Comparison of ENCODE assay signal across 1 cellular context in the genomic region with DNA sequence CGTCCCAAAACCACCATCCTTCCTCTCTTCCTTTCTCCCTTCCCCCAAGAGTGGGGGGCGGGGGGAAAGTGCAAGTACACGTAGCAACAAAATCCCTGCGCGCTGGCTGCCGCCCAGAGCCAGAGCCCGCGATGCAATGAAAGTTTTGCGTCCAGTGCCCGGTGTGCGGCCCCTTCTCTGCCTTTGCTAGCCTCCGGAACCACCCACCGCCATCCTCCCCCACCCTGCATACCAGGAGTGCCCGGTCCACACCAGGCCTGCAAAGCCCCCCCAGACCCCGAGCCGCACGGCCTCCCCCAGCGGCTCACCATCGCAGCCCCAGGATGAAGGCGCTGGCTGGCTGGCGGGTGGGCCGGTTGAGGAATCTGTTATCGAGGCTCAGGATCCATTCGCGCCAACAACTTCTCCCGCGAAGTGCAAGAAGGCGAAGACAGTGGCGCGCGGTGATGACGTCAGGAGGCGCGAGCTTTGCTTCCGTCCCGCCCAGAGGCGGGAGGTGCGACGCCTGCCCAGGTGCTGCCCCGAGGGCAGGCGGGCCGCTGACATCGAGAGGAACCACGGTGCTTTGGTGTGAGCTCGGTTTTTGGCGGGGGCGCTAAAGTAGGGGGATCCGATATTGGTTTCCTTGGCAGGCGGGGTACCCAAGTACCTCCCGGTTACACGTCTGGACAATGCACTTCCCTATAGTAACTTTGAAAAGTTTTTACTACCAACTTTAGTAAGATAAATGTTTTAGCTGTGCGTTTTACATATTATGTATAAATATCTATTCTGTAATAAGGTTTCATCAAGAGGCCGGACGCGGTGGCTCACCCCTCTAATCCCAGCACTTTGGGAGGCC.
TF ChIP-seq lines count a peak whose summit lies in the region.

A gene with protein sequence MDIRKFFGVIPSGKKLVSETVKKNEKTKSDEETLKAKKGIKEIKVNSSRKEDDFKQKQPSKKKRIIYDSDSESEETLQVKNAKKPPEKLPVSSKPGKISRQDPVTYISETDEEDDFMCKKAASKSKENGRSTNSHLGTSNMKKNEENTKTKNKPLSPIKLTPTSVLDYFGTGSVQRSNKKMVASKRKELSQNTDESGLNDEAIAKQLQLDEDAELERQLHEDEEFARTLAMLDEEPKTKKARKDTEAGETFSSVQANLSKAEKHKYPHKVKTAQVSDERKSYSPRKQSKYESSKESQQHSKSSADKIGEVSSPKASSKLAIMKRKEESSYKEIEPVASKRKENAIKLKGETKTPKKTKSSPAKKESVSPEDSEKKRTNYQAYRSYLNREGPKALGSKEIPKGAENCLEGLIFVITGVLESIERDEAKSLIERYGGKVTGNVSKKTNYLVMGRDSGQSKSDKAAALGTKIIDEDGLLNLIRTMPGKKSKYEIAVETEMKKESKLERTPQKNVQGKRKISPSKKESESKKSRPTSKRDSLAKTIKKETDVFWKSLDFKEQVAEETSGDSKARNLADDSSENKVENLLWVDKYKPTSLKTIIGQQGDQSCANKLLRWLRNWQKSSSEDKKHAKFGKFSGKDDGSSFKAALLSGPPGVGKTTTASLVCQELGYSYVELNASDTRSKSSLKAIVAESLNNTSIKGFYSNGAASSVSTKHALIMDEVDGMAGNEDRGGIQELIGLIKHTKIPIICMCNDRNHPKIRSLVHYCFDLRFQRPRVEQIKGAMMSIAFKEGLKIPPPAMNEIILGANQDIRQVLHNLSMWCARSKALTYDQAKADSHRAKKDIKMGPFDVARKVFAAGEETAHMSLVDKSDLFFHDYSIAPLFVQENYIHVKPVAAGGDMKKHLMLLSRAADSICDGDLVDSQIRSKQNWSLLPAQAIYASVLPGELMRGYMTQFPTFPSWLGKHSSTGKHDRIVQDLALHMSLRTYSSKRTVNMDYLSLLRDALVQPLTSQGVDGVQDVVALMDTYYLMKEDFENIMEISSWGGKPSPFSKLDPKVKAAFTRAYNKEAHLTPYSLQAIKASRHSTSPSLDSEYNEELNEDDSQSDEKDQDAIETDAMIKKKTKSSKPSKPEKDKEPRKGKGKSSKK (minus strand): TSS at position 432 of the 841 bp plus-strand sequence. CDS start 121 bp downstream, at position 311.

TF ChIP-seq in HepG2, 621 proteins besides CTCF, POLR2A, EP300 and RAD21 (continued from another document and continues in another):
- TF ChIP-seq, protein P1, sequence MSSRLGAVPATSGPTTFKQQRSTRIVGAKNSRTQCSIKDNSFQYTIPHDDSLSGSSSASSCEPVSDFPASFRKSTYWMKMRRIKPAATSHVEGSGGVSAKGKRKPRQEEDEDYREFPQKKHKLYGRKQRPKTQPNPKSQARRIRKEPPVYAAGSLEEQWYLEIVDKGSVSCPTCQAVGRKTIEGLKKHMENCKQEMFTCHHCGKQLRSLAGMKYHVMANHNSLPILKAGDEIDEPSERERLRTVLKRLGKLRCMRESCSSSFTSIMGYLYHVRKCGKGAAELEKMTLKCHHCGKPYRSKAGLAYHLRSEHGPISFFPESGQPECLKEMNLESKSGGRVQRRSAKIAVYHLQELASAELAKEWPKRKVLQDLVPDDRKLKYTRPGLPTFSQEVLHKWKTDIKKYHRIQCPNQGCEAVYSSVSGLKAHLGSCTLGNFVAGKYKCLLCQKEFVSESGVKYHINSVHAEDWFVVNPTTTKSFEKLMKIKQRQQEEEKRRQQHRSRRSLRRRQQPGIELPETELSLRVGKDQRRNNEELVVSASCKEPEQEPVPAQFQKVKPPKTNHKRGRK (CRISPR knock-in tag; IDR thresholded peaks at IDR 0.05) = 0 out of 2 replicates have a peak, but pooled peaks have one; percentile 47
- TF ChIP-seq JUND (CRISPR knock-in tag; IDR thresholded peaks at IDR 0.05) (peak; percentile 79), SIX4 (CRISPR knock-in tag; IDR thresholded peaks at IDR 0.05) (peak; percentile 85), TEAD2 (CRISPR knock-in tag; IDR thresholded peaks at IDR 0.05) (peak; percentile 96), FOSL2 (CRISPR knock-in tag; IDR thresholded peaks at IDR 0.05) (peak; percentile 53), ZNF446 (CRISPR knock-in tag; IDR thresholded peaks at IDR 0.05) (peak; percentile 97), MXI1 (IDR thresholded peaks at IDR 0.05; ENCODE audit: borderline replicate concordance, low read depth, low read length) (peak; percentile 88; the same call in 1 of the 3 replicates), SOX5 (CRISPR knock-in tag; IDR thresholded peaks at IDR 0.05; ENCODE audit: borderline replicate concordance) (peak; percentile 79), SPEN (CRISPR knock-in tag; IDR thresholded peaks at IDR 0.05; ENCODE audit: low read depth) (peak; percentile 94), ZBTB42 (CRISPR knock-in tag; IDR thresholded peaks at IDR 0.05) (peak; percentile 91; the same call in 1 of the 2 replicates), ZNF556 (CRISPR knock-in tag; IDR thresholded peaks at IDR 0.05; ENCODE audit: borderline replicate concordance) (peak; percentile 97; the same call in 1 of the 2 replicates), MAFF (IDR thresholded peaks at IDR 0.05; ENCODE audit: low read depth, low read length) (no peak), ZNF10 (CRISPR knock-in tag; IDR thresholded peaks at IDR 0.05; ENCODE audit: borderline replicate concordance, low read depth) (no peak), NFKB2 (CRISPR knock-in tag; IDR thresholded peaks at IDR 0.05; ENCODE audit: borderline replicate concordance) (peak; percentile 100), MATR3 (CRISPR knock-in tag; IDR thresholded peaks at IDR 0.05) (no peak), MIXL1 (CRISPR knock-in tag; IDR thresholded peaks at IDR 0.05) (peak; percentile 87), AHR (CRISPR knock-in tag; IDR thresholded peaks at IDR 0.05) (peak; percentile 90), XRCC5 (optimal IDR thresholded peaks at IDR 0.05; ENCODE audit: low read length) (peak; percentile 85), RFX1 (IDR thresholded peaks at IDR 0.05) (no peak), RARG (CRISPR knock-in tag; IDR thresholded peaks at IDR 0.05; ENCODE audit: low read depth) (peak; percentile 92), DNMT1 (CRISPR knock-in tag; IDR thresholded peaks at IDR 0.05) (no peak), IRX3 (CRISPR knock-in tag; IDR thresholded peaks at IDR 0.05; ENCODE audit: borderline replicate concordance, low read depth) (peak; percentile 98), THAP11 (CRISPR knock-in tag; IDR thresholded peaks at IDR 0.05) (peak; percentile 88), KDM2A (CRISPR knock-in tag; IDR thresholded peaks at IDR 0.05; ENCODE audit: borderline replicate concordance, low read depth) (peak; percentile 95), SNAPC2 (CRISPR knock-in tag; IDR thresholded peaks at IDR 0.05) (peak; percentile 83; the same call in 1 of the 2 replicates), ZNF547 (CRISPR knock-in tag; IDR thresholded peaks at IDR 0.05) (peak; percentile 98; the same call in 1 of the 2 replicates), ZFP90 (CRISPR knock-in tag; IDR thresholded peaks at IDR 0.05; ENCODE audit: borderline replicate concordance) (peak; percentile 92), IRF2 (CRISPR knock-in tag; IDR thresholded peaks at IDR 0.05) (peak; percentile 93), ZNF253 (CRISPR knock-in tag; IDR thresholded peaks at IDR 0.05; ENCODE audit: borderline replicate concordance) (peak; percentile 99), HOXA3 (CRISPR knock-in tag; IDR thresholded peaks at IDR 0.05) (peak; percentile 99), PHF8 (CRISPR knock-in tag; IDR thresholded peaks at IDR 0.05) (peak; percentile 76), ZNF776 (CRISPR knock-in tag; IDR thresholded peaks at IDR 0.05) (peak; percentile 98), ZSCAN9 (CRISPR knock-in tag; IDR thresholded peaks at IDR 0.05; ENCODE audit: borderline replicate concordance) (peak; percentile 76; the same call in 1 of the 2 replicates), ZMYM4 (CRISPR knock-in tag; IDR thresholded peaks at IDR 0.05) (peak; percentile 98), POLR2G (IDR thresholded peaks at IDR 0.05; ENCODE audit: low read depth, low read length) (peak; percentile 82), ZNF549 (CRISPR knock-in tag; IDR thresholded peaks at IDR 0.05) (no peak)
- TF ChIP-seq, protein P2, sequence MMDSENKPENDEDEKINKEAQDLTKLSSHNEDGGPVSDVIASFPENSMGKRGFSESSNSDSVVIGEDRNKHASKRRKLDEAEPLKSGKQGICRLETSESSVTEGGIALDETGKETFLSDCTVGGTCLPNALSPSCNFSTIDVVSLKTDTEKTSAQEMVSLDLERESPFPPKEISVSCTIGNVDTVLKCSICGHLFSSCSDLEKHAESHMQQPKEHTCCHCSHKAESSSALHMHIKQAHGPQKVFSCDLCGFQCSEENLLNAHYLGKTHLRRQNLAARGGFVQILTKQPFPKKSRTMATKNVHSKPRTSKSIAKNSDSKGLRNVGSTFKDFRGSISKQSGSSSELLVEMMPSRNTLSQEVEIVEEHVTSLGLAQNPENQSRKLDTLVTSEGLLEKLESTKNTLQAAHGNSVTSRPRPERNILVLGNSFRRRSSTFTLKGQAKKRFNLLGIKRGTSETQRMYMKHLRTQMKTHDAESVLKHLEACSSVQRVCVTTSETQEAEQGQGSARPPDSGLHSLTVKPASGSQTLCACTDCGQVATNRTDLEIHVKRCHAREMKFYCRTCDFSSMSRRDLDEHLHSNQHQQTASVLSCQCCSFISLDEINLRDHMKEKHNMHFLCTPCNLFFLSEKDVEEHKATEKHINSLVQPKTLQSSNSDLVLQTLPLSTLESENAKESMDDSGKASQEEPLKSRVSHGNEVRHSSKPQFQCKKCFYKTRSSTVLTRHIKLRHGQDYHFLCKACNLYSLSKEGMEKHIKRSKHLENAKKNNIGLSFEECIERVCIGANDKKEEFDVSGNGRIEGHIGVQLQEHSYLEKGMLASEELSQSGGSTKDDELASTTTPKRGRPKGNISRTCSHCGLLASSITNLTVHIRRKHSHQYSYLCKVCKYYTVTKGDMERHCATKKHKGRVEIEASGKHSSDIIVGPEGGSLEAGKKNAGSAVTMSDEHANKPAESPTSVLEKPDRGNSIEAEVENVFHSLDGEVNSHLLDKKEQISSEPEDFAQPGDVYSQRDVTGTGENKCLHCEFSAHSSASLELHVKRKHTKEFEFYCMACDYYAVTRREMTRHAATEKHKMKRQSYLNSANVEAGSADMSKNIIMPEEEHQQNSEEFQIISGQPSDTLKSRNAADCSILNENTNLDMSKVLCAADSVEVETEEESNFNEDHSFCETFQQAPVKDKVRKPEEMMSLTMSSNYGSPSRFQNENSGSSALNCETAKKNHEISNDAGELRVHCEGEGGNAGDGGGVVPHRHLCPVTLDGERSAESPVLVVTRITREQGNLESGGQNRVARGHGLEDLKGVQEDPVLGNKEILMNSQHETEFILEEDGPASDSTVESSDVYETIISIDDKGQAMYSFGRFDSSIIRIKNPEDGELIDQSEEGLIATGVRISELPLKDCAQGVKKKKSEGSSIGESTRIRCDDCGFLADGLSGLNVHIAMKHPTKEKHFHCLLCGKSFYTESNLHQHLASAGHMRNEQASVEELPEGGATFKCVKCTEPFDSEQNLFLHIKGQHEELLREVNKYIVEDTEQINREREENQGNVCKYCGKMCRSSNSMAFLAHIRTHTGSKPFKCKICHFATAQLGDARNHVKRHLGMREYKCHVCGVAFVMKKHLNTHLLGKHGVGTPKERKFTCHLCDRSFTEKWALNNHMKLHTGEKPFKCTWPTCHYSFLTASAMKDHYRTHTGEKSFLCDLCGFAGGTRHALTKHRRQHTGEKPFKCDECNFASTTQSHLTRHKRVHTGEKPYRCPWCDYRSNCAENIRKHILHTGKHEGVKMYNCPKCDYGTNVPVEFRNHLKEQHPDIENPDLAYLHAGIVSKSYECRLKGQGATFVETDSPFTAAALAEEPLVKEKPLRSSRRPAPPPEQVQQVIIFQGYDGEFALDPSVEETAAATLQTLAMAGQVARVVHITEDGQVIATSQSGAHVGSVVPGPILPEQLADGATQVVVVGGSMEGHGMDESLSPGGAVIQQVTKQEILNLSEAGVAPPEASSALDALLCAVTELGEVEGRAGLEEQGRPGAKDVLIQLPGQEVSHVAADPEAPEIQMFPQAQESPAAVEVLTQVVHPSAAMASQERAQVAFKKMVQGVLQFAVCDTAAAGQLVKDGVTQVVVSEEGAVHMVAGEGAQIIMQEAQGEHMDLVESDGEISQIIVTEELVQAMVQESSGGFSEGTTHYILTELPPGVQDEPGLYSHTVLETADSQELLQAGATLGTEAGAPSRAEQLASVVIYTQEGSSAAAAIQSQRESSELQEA (CRISPR knock-in tag; IDR thresholded peaks at IDR 0.05; ENCODE audit: not compliant biosample characterization) = peak; percentile 98
- TF ChIP-seq, protein P3, sequence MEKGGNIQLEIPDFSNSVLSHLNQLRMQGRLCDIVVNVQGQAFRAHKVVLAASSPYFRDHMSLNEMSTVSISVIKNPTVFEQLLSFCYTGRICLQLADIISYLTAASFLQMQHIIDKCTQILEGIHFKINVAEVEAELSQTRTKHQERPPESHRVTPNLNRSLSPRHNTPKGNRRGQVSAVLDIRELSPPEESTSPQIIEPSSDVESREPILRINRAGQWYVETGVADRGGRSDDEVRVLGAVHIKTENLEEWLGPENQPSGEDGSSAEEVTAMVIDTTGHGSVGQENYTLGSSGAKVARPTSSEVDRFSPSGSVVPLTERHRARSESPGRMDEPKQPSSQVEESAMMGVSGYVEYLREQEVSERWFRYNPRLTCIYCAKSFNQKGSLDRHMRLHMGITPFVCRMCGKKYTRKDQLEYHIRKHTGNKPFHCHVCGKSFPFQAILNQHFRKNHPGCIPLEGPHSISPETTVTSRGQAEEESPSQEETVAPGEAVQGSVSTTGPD (CRISPR knock-in tag; IDR thresholded peaks at IDR 0.05) = peak; percentile 70
- TF ChIP-seq, protein P4, sequence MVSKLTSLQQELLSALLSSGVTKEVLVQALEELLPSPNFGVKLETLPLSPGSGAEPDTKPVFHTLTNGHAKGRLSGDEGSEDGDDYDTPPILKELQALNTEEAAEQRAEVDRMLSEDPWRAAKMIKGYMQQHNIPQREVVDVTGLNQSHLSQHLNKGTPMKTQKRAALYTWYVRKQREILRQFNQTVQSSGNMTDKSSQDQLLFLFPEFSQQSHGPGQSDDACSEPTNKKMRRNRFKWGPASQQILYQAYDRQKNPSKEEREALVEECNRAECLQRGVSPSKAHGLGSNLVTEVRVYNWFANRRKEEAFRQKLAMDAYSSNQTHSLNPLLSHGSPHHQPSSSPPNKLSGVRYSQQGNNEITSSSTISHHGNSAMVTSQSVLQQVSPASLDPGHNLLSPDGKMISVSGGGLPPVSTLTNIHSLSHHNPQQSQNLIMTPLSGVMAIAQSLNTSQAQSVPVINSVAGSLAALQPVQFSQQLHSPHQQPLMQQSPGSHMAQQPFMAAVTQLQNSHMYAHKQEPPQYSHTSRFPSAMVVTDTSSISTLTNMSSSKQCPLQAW (CRISPR knock-in tag; IDR thresholded peaks at IDR 0.05) = peak; percentile 60
- TF ChIP-seq, protein P5, sequence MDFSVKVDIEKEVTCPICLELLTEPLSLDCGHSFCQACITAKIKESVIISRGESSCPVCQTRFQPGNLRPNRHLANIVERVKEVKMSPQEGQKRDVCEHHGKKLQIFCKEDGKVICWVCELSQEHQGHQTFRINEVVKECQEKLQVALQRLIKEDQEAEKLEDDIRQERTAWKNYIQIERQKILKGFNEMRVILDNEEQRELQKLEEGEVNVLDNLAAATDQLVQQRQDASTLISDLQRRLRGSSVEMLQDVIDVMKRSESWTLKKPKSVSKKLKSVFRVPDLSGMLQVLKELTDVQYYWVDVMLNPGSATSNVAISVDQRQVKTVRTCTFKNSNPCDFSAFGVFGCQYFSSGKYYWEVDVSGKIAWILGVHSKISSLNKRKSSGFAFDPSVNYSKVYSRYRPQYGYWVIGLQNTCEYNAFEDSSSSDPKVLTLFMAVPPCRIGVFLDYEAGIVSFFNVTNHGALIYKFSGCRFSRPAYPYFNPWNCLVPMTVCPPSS (IDR thresholded peaks at IDR 0.05) = no peak
